In the genomic region with DNA sequence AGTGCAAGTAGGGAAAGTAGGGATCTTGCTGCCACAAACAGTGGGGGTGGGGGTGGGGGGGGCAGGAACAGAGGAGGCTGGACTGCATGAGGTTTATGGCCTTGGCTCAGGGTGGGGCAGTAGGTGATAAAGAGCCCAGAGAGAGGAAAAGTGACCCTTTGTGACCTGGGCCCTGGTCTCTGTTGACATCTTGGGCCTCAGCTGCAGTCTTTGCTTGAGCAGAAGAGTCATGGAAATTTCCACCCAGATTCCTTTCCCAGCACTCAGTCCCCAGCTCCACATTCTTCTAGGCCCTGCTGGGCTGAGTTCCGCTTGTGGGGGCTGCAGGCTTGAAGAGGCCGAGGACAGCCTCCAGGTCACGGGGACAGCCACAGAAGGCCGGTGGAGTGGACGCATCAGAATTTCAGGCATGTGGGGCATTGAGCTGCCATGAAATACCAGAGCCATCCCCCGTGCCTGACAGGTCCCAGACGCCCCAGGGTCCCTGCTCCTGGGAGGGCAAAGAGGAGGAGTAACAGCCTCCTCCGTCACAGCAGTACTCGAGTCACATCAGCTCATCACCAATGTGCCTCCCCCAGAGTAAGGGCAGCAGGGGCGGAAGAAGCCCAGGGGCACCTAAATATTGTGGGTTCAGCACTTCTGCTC, we compare ENCODE assay signal across 1 cellular context.
TF ChIP-seq lines count a peak whose summit lies in the region.

No MANE protein-coding gene starts in this region.

TF ChIP-seq in HepG2, 621 proteins besides CTCF, POLR2A, EP300 and RAD21 (continued from another document and continues in another):
- 0 out of 2 replicates have a peak, but pooled peaks have one; percentile 3 for TF ChIP-seq ZNF142 (CRISPR knock-in tag; IDR thresholded peaks at IDR 0.05)
- TF ChIP-seq, protein P1, sequence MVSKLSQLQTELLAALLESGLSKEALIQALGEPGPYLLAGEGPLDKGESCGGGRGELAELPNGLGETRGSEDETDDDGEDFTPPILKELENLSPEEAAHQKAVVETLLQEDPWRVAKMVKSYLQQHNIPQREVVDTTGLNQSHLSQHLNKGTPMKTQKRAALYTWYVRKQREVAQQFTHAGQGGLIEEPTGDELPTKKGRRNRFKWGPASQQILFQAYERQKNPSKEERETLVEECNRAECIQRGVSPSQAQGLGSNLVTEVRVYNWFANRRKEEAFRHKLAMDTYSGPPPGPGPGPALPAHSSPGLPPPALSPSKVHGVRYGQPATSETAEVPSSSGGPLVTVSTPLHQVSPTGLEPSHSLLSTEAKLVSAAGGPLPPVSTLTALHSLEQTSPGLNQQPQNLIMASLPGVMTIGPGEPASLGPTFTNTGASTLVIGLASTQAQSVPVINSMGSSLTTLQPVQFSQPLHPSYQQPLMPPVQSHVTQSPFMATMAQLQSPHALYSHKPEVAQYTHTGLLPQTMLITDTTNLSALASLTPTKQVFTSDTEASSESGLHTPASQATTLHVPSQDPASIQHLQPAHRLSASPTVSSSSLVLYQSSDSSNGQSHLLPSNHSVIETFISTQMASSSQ (IDR thresholded peaks at IDR 0.05; ENCODE audit: low read depth): no peak
- TF ChIP-seq, protein P1 (CRISPR knock-in tag; IDR thresholded peaks at IDR 0.05; ENCODE audit: borderline replicate concordance): no peak
- TF ChIP-seq, protein P2, sequence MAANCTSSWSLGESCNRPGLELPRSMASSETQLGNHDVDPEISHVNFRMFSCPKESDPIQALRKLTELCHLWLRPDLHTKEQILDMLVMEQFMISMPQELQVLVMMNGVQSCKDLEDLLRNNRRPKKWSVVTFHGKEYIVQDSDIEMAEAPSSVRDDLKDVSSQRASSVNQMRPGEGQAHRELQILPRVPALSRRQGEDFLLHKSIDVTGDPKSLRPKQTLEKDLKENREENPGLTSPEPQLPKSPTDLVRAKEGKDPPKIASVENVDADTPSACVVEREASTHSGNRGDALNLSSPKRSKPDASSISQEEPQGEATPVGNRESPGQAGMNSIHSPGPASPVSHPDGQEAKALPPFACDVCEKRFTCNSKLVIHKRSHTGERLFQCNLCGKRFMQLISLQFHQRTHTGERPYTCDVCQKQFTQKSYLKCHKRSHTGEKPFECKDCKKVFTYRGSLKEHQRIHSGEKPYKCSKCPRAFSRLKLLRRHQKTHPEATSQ (CRISPR knock-in tag; IDR thresholded peaks at IDR 0.05; ENCODE audit: borderline replicate concordance): 0 out of 2 replicates have a peak, but pooled peaks have one; percentile 40
- peak; percentile 60 for TF ChIP-seq PHF21A (CRISPR knock-in tag; IDR thresholded peaks at IDR 0.05)
- TF ChIP-seq BCL6 (CRISPR knock-in tag; IDR thresholded peaks at IDR 0.05): peak; percentile 15; the same call in 1 of the 2 replicates
- 0 out of 2 replicates have a peak, but pooled peaks have one; percentile 62 for TF ChIP-seq HNRNPL (IDR thresholded peaks at IDR 0.05; ENCODE audit: low read depth, low read length)
- TF ChIP-seq ZNF143 (CRISPR knock-in tag; IDR thresholded peaks at IDR 0.05): no peak; the same call in 1 of the 2 replicates
- no peak for TF ChIP-seq ZNF616 (CRISPR knock-in tag; IDR thresholded peaks at IDR 0.05; ENCODE audit: low read depth)
- 0 out of 2 replicates have a peak, but pooled peaks have one; percentile 18 for TF ChIP-seq CHD4 (IDR thresholded peaks at IDR 0.05; ENCODE audit: borderline replicate concordance, low read length)
- peak; percentile 59; the same call in 1 of the 2 replicates for TF ChIP-seq ZNF772 (CRISPR knock-in tag; IDR thresholded peaks at IDR 0.05)
- TF ChIP-seq ZNF577 (CRISPR knock-in tag; IDR thresholded peaks at IDR 0.05; ENCODE audit: borderline replicate concordance, low read depth): no peak
- peak; percentile 58 for TF ChIP-seq NCOA2 (CRISPR knock-in tag; IDR thresholded peaks at IDR 0.05)
- 0 out of 2 replicates have a peak, but pooled peaks have one; percentile 69 for TF ChIP-seq TFE3 (CRISPR knock-in tag; IDR thresholded peaks at IDR 0.05)
- no peak for TF ChIP-seq ZNF251 (CRISPR knock-in tag; IDR thresholded peaks at IDR 0.05)
- TF ChIP-seq TBX2 (CRISPR knock-in tag; IDR thresholded peaks at IDR 0.05; ENCODE audit: borderline replicate concordance): peak; percentile 45; the same call in 1 of the 2 replicates
- TF ChIP-seq IRF2 (CRISPR knock-in tag; IDR thresholded peaks at IDR 0.05): peak; percentile 1; the same call in 1 of the 2 replicates
- TF ChIP-seq, protein P3, sequence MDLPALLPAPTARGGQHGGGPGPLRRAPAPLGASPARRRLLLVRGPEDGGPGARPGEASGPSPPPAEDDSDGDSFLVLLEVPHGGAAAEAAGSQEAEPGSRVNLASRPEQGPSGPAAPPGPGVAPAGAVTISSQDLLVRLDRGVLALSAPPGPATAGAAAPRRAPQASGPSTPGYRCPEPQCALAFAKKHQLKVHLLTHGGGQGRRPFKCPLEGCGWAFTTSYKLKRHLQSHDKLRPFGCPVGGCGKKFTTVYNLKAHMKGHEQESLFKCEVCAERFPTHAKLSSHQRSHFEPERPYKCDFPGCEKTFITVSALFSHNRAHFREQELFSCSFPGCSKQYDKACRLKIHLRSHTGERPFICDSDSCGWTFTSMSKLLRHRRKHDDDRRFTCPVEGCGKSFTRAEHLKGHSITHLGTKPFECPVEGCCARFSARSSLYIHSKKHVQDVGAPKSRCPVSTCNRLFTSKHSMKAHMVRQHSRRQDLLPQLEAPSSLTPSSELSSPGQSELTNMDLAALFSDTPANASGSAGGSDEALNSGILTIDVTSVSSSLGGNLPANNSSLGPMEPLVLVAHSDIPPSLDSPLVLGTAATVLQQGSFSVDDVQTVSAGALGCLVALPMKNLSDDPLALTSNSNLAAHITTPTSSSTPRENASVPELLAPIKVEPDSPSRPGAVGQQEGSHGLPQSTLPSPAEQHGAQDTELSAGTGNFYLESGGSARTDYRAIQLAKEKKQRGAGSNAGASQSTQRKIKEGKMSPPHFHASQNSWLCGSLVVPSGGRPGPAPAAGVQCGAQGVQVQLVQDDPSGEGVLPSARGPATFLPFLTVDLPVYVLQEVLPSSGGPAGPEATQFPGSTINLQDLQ (CRISPR knock-in tag; IDR thresholded peaks at IDR 0.05): peak; percentile 69; the same call in 1 of the 2 replicates
- TF ChIP-seq ATF3 (CRISPR knock-in tag; IDR thresholded peaks at IDR 0.05): no peak
- peak; percentile 85; the same call in 1 of the 2 replicates for TF ChIP-seq NRL (CRISPR knock-in tag; IDR thresholded peaks at IDR 0.05; ENCODE audit: borderline replicate concordance)
- TF ChIP-seq ZNF296 (CRISPR knock-in tag; conservative IDR thresholded peaks at IDR 0.05): 0 out of 2 replicates have a peak, but pooled peaks have one; percentile 62
- peak; percentile 38 for TF ChIP-seq MTA1 (CRISPR knock-in tag; IDR thresholded peaks at IDR 0.05; ENCODE audit: borderline replicate concordance)
- no peak for TF ChIP-seq IRX3 (CRISPR knock-in tag; IDR thresholded peaks at IDR 0.05; ENCODE audit: borderline replicate concordance, low read depth)
- TF ChIP-seq HNF4G (IDR thresholded peaks at IDR 0.05; ENCODE audit: borderline replicate concordance, low read depth, low read length): 0 out of 2 replicates have a peak, but pooled peaks have one; percentile 6
- TF ChIP-seq HNF4G (CRISPR knock-in tag; IDR thresholded peaks at IDR 0.05; ENCODE audit: borderline replicate concordance, low read depth): peak; percentile 69; the same call in 1 of the 2 replicates
- 0 out of 2 replicates have a peak, but pooled peaks have one; percentile 78 for TF ChIP-seq ZNF572 (CRISPR knock-in tag; IDR thresholded peaks at IDR 0.05)
- TF ChIP-seq AGO2 (optimal IDR thresholded peaks at IDR 0.05; ENCODE audit: low read depth, low read length): no peak
- no peak for TF ChIP-seq ZNF468 (CRISPR knock-in tag; IDR thresholded peaks at IDR 0.05)
- TF ChIP-seq ZNF543 (CRISPR knock-in tag; IDR thresholded peaks at IDR 0.05): no peak
- TF ChIP-seq, protein P4, sequence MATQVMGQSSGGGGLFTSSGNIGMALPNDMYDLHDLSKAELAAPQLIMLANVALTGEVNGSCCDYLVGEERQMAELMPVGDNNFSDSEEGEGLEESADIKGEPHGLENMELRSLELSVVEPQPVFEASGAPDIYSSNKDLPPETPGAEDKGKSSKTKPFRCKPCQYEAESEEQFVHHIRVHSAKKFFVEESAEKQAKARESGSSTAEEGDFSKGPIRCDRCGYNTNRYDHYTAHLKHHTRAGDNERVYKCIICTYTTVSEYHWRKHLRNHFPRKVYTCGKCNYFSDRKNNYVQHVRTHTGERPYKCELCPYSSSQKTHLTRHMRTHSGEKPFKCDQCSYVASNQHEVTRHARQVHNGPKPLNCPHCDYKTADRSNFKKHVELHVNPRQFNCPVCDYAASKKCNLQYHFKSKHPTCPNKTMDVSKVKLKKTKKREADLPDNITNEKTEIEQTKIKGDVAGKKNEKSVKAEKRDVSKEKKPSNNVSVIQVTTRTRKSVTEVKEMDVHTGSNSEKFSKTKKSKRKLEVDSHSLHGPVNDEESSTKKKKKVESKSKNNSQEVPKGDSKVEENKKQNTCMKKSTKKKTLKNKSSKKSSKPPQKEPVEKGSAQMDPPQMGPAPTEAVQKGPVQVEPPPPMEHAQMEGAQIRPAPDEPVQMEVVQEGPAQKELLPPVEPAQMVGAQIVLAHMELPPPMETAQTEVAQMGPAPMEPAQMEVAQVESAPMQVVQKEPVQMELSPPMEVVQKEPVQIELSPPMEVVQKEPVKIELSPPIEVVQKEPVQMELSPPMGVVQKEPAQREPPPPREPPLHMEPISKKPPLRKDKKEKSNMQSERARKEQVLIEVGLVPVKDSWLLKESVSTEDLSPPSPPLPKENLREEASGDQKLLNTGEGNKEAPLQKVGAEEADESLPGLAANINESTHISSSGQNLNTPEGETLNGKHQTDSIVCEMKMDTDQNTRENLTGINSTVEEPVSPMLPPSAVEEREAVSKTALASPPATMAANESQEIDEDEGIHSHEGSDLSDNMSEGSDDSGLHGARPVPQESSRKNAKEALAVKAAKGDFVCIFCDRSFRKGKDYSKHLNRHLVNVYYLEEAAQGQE (IDR thresholded peaks at IDR 0.05; ENCODE audit: borderline replicate concordance in 1 of 2, low read depth in 1 of 2, low read length in 2 of 2): 0 out of 4 replicates have a peak, but pooled peaks of 1 of the 2 experiments have one; percentile 52
